8 cellular contexts compared by ENCODE assay signal in genomic region chr3:58532794-58533220, GRCh38. TPM values are rescaled to one million over a fixed set of nuclear protein-coding genes. Genes with fewer than 3 reads are reported as not detected.
DNase-seq lines count a peak whose midpoint lies in the region; ATAC-seq and TF ChIP-seq lines count a peak whose summit lies in the region.

No MANE protein-coding gene starts in this region.

- no peak overlapping the region for H3K4me2 ChIP-seq in DND-41 (ENCODE audit: insufficient read depth, low read length)

- H3K4me3 ChIP-seq in DND-41 (ENCODE audit: low read depth in 1 of 2, low read length in 2 of 2) (no peak overlapping the region), RWPE2 (ENCODE audit: severe bottlenecking) (no peak overlapping the region), ovary (no peak overlapping the region), transverse colon (no peak overlapping the region)

- DNase-seq in DND-41: peak; percentile 81
- DNase-seq in RWPE2 (ENCODE audit: low spot score): no peak
- peak; percentile 67 for DNase-seq in activated T-helper 9 cell treated with anti-CD3 and anti-CD28 coated beads, Interleukin-2, amount 50 U/mL, for 16 hours (ENCODE audit: low read depth)
- DNase-seq in foreskin melanocyte: peak; percentile 57
- DNase-seq in ovary: peak; percentile 61 to 79 (median 71)
- peak; percentile 77 for DNase-seq in transverse colon

- 0 out of 2 replicates have a peak, but pooled peaks cover 3% of the 10 kb centered on the region for H3K4me1 ChIP-seq in DND-41 (ENCODE audit: insufficient read depth, low read length)
- peaks cover 9% of the 10 kb centered on the region for H3K4me1 ChIP-seq in RWPE2 (ENCODE audit: insufficient read depth, poor library complexity, severe bottlenecking)
- H3K4me1 ChIP-seq in ovary (ENCODE audit: insufficient read depth): peaks cover 17% of the 10 kb centered on the region
- peaks cover 24 to 51% (median 36%) of the 10 kb centered on the region in 4 donors for H3K4me1 ChIP-seq in transverse colon

- TF ChIP-seq CTCF in DND-41 (IDR thresholded peaks at IDR 0.05; ENCODE audit: borderline replicate concordance, extremely low read depth, low read length, poor library complexity, severe bottlenecking): peak; percentile 96
- peak; percentile 93 for TF ChIP-seq CTCF in RWPE2 (IDR thresholded peaks at IDR 0.05; ENCODE audit: poor library complexity, severe bottlenecking)
- peak; percentile 74 to 82 (median 81) for TF ChIP-seq CTCF in ovary (IDR thresholded peaks at IDR 0.05)
- TF ChIP-seq CTCF in transverse colon (IDR thresholded peaks at IDR 0.05): peak; percentile 91 to 95 (median 93)

- peak overlapping the region; percentile 24; the same call in 1 of the 2 replicates for H2AFZ ChIP-seq in DND-41 (ENCODE audit: low read depth, low read length)

- H3K36me3 ChIP-seq in DND-41 (ENCODE audit: insufficient read depth, low read length) (no peaks in the 10 kb centered on the region), RWPE2 (ENCODE audit: low read depth) (no peaks in the 10 kb centered on the region), ovary (no peaks in the 10 kb centered on the region), transverse colon (no peaks in the 10 kb centered on the region)

- H3K27me3 ChIP-seq in DND-41 (ENCODE audit: insufficient read depth, low read length, poor library complexity) (no peaks in the 10 kb centered on the region), RWPE2 (ENCODE audit: insufficient read depth, poor library complexity, severe bottlenecking) (no peaks in the 10 kb centered on the region), ovary (no peaks in the 10 kb centered on the region), transverse colon (no peaks in the 10 kb centered on the region)

- in situ Hi-C loops in transverse colon (cut with MboI; ENCODE audit: low pct_ligation_motif_present in 1 of 4, low pct_unique_long_range_greater_than_20kb in 1 of 4, low sequenced_read_pairs in 3 of 4): loop anchor here (5.0 to 25.0 kb wide), 5 partner anchors 58 to 221 kb away; partner anchors contain the start of genes HTD2 (in 1 of the 4) and RPP14 (in 1 of the 4)

- TF ChIP-seq EP300 in ovary (IDR thresholded peaks at IDR 0.05) (no peak), transverse colon (IDR thresholded peaks at IDR 0.05; ENCODE audit: low read depth) (no peak)

- no peak for TF ChIP-seq POLR2A in ovary (IDR thresholded peaks at IDR 0.05)
- TF ChIP-seq POLR2A in transverse colon (IDR thresholded peaks at IDR 0.05): no peak

- 29 to 31% (median 31%) methylated on average over 11 of the region's 11 CpGs for WGBS in ovary, 3 donors
- WGBS in transverse colon (ENCODE audit: low coverage in 1 of 2), 2 donors: 22 to 80% methylated on average over 1 to 11 of the region's 11 CpGs

- ATAC-seq in DND-41 (ENCODE audit: insufficient read depth, low read depth): peak; percentile 98
- peak; percentile 78 for ATAC-seq in GM19468 (IDR thresholded peaks at IDR 0.05; ENCODE audit: extremely low read depth, unreplicated experiment)
- ATAC-seq in HG03565 (IDR thresholded peaks at IDR 0.05; ENCODE audit: unreplicated experiment): peak; percentile 92
- ATAC-seq in RWPE2 (ENCODE audit: low read depth): peak; percentile 79

- H3K27ac ChIP-seq in DND-41 (ENCODE audit: low read length) (no peak overlapping the region), RWPE2 (ENCODE audit: poor library complexity, severe bottlenecking) (no peak overlapping the region), ovary (no peak overlapping the region), transverse colon (no peak overlapping the region)

- intact Hi-C loops in ovary (cut with DNase I): loop anchor here in 2 of 4 donors (5.0 to 10.0 kb wide), 5 partner anchors 41 to 338 kb away; partner anchors contain the start of genes HTD2 (in 1 of the 2), KCTD6 (in 1 of the 2) and RPP14 (in 1 of the 2)
- intact Hi-C loops in transverse colon (cut with DNase I; ENCODE audit: low total_unique reads): loop anchor here (10.0 kb wide), 1 partner anchor 68 kb away; no protein-coding TSS in a partner anchor

- H3K9me3 ChIP-seq in DND-41 (ENCODE audit: insufficient read depth, low read length, severe bottlenecking) (no peaks in the 10 kb centered on the region), RWPE2 (ENCODE audit: severe bottlenecking) (no peaks in the 10 kb centered on the region), ovary (no peaks in the 10 kb centered on the region), transverse colon (no peaks in the 10 kb centered on the region)

- no peaks in the 10 kb centered on the region for H4K20me1 ChIP-seq in DND-41 (ENCODE audit: insufficient read depth, low read length)

- H3K9ac ChIP-seq in DND-41 (ENCODE audit: low read depth, low read length): no peak overlapping the region

- H3K79me2 ChIP-seq in DND-41 (ENCODE audit: insufficient read depth, low read length): no peaks in the 10 kb centered on the region

RNA-seq across cellular contexts. Expression of gene ACOX2, which starts 4.2 kb away (rescaled TPM):
- total RNA-seq in ovary: 10 to 100 TPM in 6 of 7 donors, 1 to 10 TPM in 1; 6.8 to 26.4 (median 23.2) TPM
- polyA plus RNA-seq in ovary: 10 to 100 TPM; 25.4 to 57.7 TPM
- total RNA-seq in transverse colon: 100 to 1,000 TPM in 1 of 4 donors, 10 to 100 TPM in 3; 28.3 to 125 (median 37.9) TPM

RNA-seq across cellular contexts. Expression of gene KCTD6, which starts 40.9 kb away (rescaled TPM):
- total RNA-seq in ovary (10 to 100 TPM; 10.9 to 16.6 (median 13.0) TPM), transverse colon (10 to 100 TPM in 2 of 4 donors, 1 to 10 TPM in 2; 3.0 to 15.7 (median 11.2) TPM)
- polyA plus RNA-seq in ovary: 10 to 100 TPM; 11.7 to 20.8 TPM

RNA-seq across cellular contexts. Expression of gene FAM107A, which starts 44.4 kb away (rescaled TPM):
- total RNA-seq in ovary (10 to 100 TPM in 5 of 7 donors, 1 to 10 TPM in 2; 2.7 to 47.3 (median 14.4) TPM), transverse colon (10 to 100 TPM; 14.1 to 21.9 (median 16.0) TPM)
- polyA plus RNA-seq in ovary: 10 to 100 TPM; 14.0 to 19.9 TPM
